ENCODE assay signal across 12 cellular contexts in genomic region chr1:203151362-203152157, GRCh38. TPM values are rescaled to one million over a fixed set of nuclear protein-coding genes. Genes with fewer than 3 reads are reported as not detected.
A peak's percentile ranks its signal among the peaks of the same experiment; 100 is the strongest.
DNase-seq lines count a peak whose midpoint lies in the region; ATAC-seq and TF ChIP-seq lines count a peak whose summit lies in the region.
"Had no signal": no experiment of that assay in that cellular context is flagged by ENCODE, and none has a peak within 500 bp of the region (broad histone marks: within the 10 kb centered on the region; RNA-seq: fewer than 3 reads in every experiment).

No MANE protein-coding gene starts in this region.

- no peaks in the 10 kb centered on the region for H3K9me3 Mint-ChIP-seq in glutamatergic neuron (ENCODE audit: unreplicated experiment)
- H3K9me3 Mint-ChIP-seq: activated naive CD8-positive, alpha-beta T cell treated with anti-CD3 and anti-CD28 coated beads, Interleukin-2, amount 10 ng/mL, durations not matched to agents 7 days and 5 days had no signal

- DNase-seq in Daoy (ENCODE audit: low read depth) (peak; percentile 48), RWPE1 (ENCODE audit: low spot score) (no peak), epithelial cell of proximal tubule (ENCODE audit: low read depth) (peak; percentile 51), omental fat pad (ENCODE audit: low spot score) (no peak), glutamatergic neuron (no peak), NCI-H345 treated with DMSO at 0.1 percent for 48 hours (lab: John Stamatoyannopoulos, UW; ENCODE audit: unreplicated experiment) (no peak), head of caudate nucleus (no peak)
- DNase-seq in activated effector memory CD4-positive, alpha-beta T cell treated with anti-CD3 and anti-CD28 coated beads, Interleukin-2, amount 50 U/mL, for 16 hours: no peak
- DNase-seq: activated CD8-positive, alpha-beta T cell treated with anti-CD3 and anti-CD28 coated beads, Interleukin-2, amount 10 ng/mL, durations not matched to agents 7 days and 5 days; activated naive CD8-positive, alpha-beta T cell treated with anti-CD3 and anti-CD28 coated beads, Interleukin-2, amount 10 ng/mL, durations not matched to agents 7 days and 5 days; naive thymus-derived CD8-positive, alpha-beta T cell had no signal

- no peak overlapping the region for H3K4me3 ChIP-seq in epithelial cell of proximal tubule (ENCODE audit: low read depth, low read length)

- CTCF ChIA-PET in RWPE1 (lab: Yijun Ruan, JAX): interaction anchor here (1.0 to 1.9 kb wide), 6 partner anchors 15 to 115 kb away, joined by 3 to 12 read pairs (median 4); no protein-coding TSS in a partner anchor

- H3K4me1 Mint-ChIP-seq in glutamatergic neuron (ENCODE audit: low read depth, unreplicated experiment): peaks cover 33% of the 10 kb centered on the region
- H3K4me1 Mint-ChIP-seq: naive thymus-derived CD8-positive, alpha-beta T cell had no signal

- peak; percentile 6 for ATAC-seq in omental fat pad (ENCODE audit: low FRiP score)
- ATAC-seq: activated CD8-positive, alpha-beta T cell treated with anti-CD3 and anti-CD28 coated beads, Interleukin-2, amount 10 ng/mL, durations not matched to agents 7 days and 5 days; naive thymus-derived CD8-positive, alpha-beta T cell had no signal

- peak overlapping the region; percentile 69 for H3K27ac ChIP-seq in RWPE1

- no peaks in the 10 kb centered on the region for H3K36me3 Mint-ChIP-seq in glutamatergic neuron (ENCODE audit: unreplicated experiment)
- H3K36me3 Mint-ChIP-seq: activated naive CD8-positive, alpha-beta T cell treated with anti-CD3 and anti-CD28 coated beads, Interleukin-2, amount 10 ng/mL, durations not matched to agents 7 days and 5 days; naive thymus-derived CD8-positive, alpha-beta T cell had no signal

- POLR2A ChIA-PET in RWPE1 (lab: Yijun Ruan, JAX; ENCODE audit: low non-redundant PET): no interaction called here

- peaks cover 7% of the 10 kb centered on the region for H3K27me3 Mint-ChIP-seq in glutamatergic neuron (ENCODE audit: unreplicated experiment)

- no peak overlapping the region for H3K4me3 Mint-ChIP-seq in glutamatergic neuron (ENCODE audit: unreplicated experiment)
- H3K4me3 Mint-ChIP-seq: activated CD8-positive, alpha-beta T cell treated with anti-CD3 and anti-CD28 coated beads, Interleukin-2, amount 10 ng/mL, durations not matched to agents 7 days and 5 days; activated naive CD8-positive, alpha-beta T cell treated with anti-CD3 and anti-CD28 coated beads, Interleukin-2, amount 10 ng/mL, durations not matched to agents 7 days and 5 days; naive thymus-derived CD8-positive, alpha-beta T cell had no signal

- intact Hi-C loops in head of caudate nucleus (cut with DNase I): no loop called here

- TF ChIP-seq CTCF in RWPE1 (conservative IDR thresholded peaks at IDR 0.05; ENCODE audit: low read depth) (no peak), epithelial cell of proximal tubule (conservative IDR thresholded peaks at IDR 0.05; ENCODE audit: low read depth, low read length) (no peak), omental fat pad (IDR thresholded peaks at IDR 0.05) (no peak), glutamatergic neuron (IDR thresholded peaks at IDR 0.05; ENCODE audit: partially characterized antibody, unreplicated experiment) (no peak)

- no peak overlapping the region for H3K27ac Mint-ChIP-seq in glutamatergic neuron (ENCODE audit: unreplicated experiment)
- H3K27ac Mint-ChIP-seq: activated CD8-positive, alpha-beta T cell treated with anti-CD3 and anti-CD28 coated beads, Interleukin-2, amount 10 ng/mL, durations not matched to agents 7 days and 5 days; activated naive CD8-positive, alpha-beta T cell treated with anti-CD3 and anti-CD28 coated beads, Interleukin-2, amount 10 ng/mL, durations not matched to agents 7 days and 5 days; naive thymus-derived CD8-positive, alpha-beta T cell had no signal

RNA-seq across cellular contexts. Expression of gene ADORA1, which starts 24.0 kb away (rescaled TPM):
- 0.89 and 2.7 TPM in 2 replicates for total RNA-seq in Daoy (2014; rRNA removed; shearing (Covaris generic))
- total RNA-seq in epithelial cell of proximal tubule (3.7 and 12.3 TPM in 2 replicates), omental fat pad (1 to 10 TPM; 1.4 to 4.3 (median 2.6) TPM), glutamatergic neuron (ENCODE audit: unreplicated experiment) (1.2 TPM)
- total RNA-seq: activated CD8-positive, alpha-beta T cell treated with anti-CD3 and anti-CD28 coated beads, Interleukin-2, amount 10 ng/mL, durations not matched to agents 7 days and 5 days; activated naive CD8-positive, alpha-beta T cell treated with anti-CD3 and anti-CD28 coated beads, Interleukin-2, amount 10 ng/mL, durations not matched to agents 7 days and 5 days; naive thymus-derived CD8-positive, alpha-beta T cell had no signal

RNA-seq across cellular contexts. Expression of gene MYBPH, which starts 24.1 kb away (rescaled TPM):
- not detected in 2 replicates for total RNA-seq in Daoy (2014; rRNA removed; shearing (Covaris generic))
- total RNA-seq in epithelial cell of proximal tubule (not detected in 2 replicates), omental fat pad (under 1 TPM in 1 of 4 donors, not detected in 3; 0.37 TPM), glutamatergic neuron (ENCODE audit: unreplicated experiment) (not detected)
- total RNA-seq: activated CD8-positive, alpha-beta T cell treated with anti-CD3 and anti-CD28 coated beads, Interleukin-2, amount 10 ng/mL, durations not matched to agents 7 days and 5 days; activated naive CD8-positive, alpha-beta T cell treated with anti-CD3 and anti-CD28 coated beads, Interleukin-2, amount 10 ng/mL, durations not matched to agents 7 days and 5 days; H4; naive thymus-derived CD8-positive, alpha-beta T cell had no signal

RNA-seq across cellular contexts. Expression of gene CHI3L1, which starts 34.9 kb away (rescaled TPM):
- total RNA-seq in Daoy (2014; rRNA removed; shearing (Covaris generic)): not detected in 2 replicates
- total RNA-seq in epithelial cell of proximal tubule (0.86 TPM in 1 of 2 replicates, not detected in the other), omental fat pad (100 to 1,000 TPM in 2 of 4 donors, 10 to 100 TPM in 1, under 1 TPM in 1; 0.47 to 338 (median 124) TPM), glutamatergic neuron (ENCODE audit: unreplicated experiment) (not detected)
- total RNA-seq: activated CD8-positive, alpha-beta T cell treated with anti-CD3 and anti-CD28 coated beads, Interleukin-2, amount 10 ng/mL, durations not matched to agents 7 days and 5 days; H4; naive thymus-derived CD8-positive, alpha-beta T cell had no signal

Comparison
In these comparisons a context has a peak if more than half of its experiments do, and no peak if none do; other contexts are left out.
1. DNase-seq: peak in Daoy (single experiment) and epithelial cell of proximal tubule (single experiment); none in RWPE1 (single experiment), omental fat pad (single experiment), glutamatergic neuron (single experiment), NCI-H345 treated with DMSO at 0.1 percent for 48 hours (single experiment), head of caudate nucleus (0 of 42) and activated effector memory CD4-positive, alpha-beta T cell treated with anti-CD3 and anti-CD28 coated beads, Interleukin-2, amount 50 U/mL, for 16 hours (single experiment).